Comparison of ENCODE assay signal across 17 cellular contexts in the genomic region with DNA sequence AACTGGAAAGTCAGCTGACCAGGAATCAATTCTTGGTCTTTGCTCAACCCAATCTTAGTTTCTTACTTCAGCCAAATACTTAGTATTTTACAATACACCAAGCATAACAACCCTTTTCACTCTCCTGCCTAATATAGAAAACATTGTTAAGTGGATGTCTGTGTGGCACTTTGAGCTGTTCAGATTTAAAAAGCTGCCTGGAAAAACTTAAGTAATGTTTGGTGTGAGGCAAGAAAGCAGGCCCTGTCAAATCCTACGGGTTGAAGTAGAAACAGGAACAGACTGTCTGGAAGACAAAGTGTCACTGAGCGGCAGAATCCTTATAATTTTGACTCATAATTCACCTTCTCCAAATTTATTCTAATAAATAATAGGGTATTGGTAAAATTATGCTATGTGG. TPM values are rescaled to one million over a fixed set of nuclear protein-coding genes. Genes with fewer than 3 reads are reported as not detected.
DNase-seq lines count a peak whose midpoint lies in the region; ATAC-seq and TF ChIP-seq lines count a peak whose summit lies in the region.
"Had no signal": no experiment of that assay in that cellular context is flagged by ENCODE, and none has a peak within 500 bp of the region (broad histone marks: within the 10 kb centered on the region; RNA-seq: fewer than 3 reads in every experiment).

No MANE protein-coding gene starts in this region.

- H2AFZ ChIP-seq in SU-DHL-6 (ENCODE audit: low read depth, low read length, severe bottlenecking), result peak overlapping the region; percentile 48

- peaks cover 42% of the 10 kb centered on the region for H3K4me1 ChIP-seq in cardiac muscle cell (ENCODE audit: low read depth)
- peaks cover 4% of the 10 kb centered on the region for H3K4me1 ChIP-seq in left ventricle myocardium inferior
- peaks cover 0 to 8% (median 0%) of the 10 kb centered on the region in 3 donors for H3K4me1 ChIP-seq in gastroesophageal sphincter
- H3K4me1 ChIP-seq in thoracic aorta (ENCODE audit: control insufficient read depth in 1 of 2, low read depth in 2 of 2), result peaks cover 5 to 30% of the 10 kb centered on the region in 2 donors
- H3K4me1 ChIP-seq: BLaER1 treated with 17β-estradiol and CSF1 and Interleukin-3, amounts not matched to agents 10 nM and 100 nM had no signal

- no peak overlapping the region for H3K9ac ChIP-seq in SU-DHL-6 (ENCODE audit: low read length)
- H3K9ac ChIP-seq: BLaER1 treated with 17β-estradiol and CSF1 and Interleukin-3, amounts not matched to agents 10 nM and 100 nM had no signal

- no peaks in the 10 kb centered on the region for H3K79me2 ChIP-seq in SU-DHL-6 (ENCODE audit: insufficient read depth, low read length)

- no peak overlapping the region for H3K4me2 ChIP-seq in SU-DHL-6 (ENCODE audit: low read depth, low read length, poor library complexity, severe bottlenecking)
- H3K4me2 ChIP-seq: BLaER1 treated with 17β-estradiol and CSF1 and Interleukin-3, amounts not matched to agents 10 nM and 100 nM had no signal

- 31 to 47% methylated on average over 2 of the region's 2 CpGs for WGBS in gastroesophageal sphincter (ENCODE audit: low coverage in 1 of 2), 2 donors

- H3K9me2 ChIP-seq in SU-DHL-6 (replicated peaks; ENCODE audit: insufficient read depth, low read length), result no peaks in the 10 kb centered on the region

- DNase-seq in cardiac muscle cell (ENCODE audit: low read depth in 1 of 2, low spot score in 1 of 2) (peak in 1 of 2 donors; percentile 76), left ventricle myocardium inferior (no peak), thoracic aorta (ENCODE audit: low spot score) (no peak)
- DNase-seq: Calu3; CD8-positive, alpha-beta T cell; DMS 273 treated with DMSO at 0.1 percent for 48 hours; DMS53; DND-41; EL; H9 had no signal

- H3K36me3 ChIP-seq in cardiac muscle cell (no peaks in the 10 kb centered on the region), left ventricle myocardium inferior (peaks cover 4% of the 10 kb centered on the region), SU-DHL-6 (ENCODE audit: low read length) (no peaks in the 10 kb centered on the region), gastroesophageal sphincter (peaks cover 0 to 13% of the 10 kb centered on the region in 2 donors), thoracic aorta (no peaks in the 10 kb centered on the region)
- H3K36me3 ChIP-seq: BLaER1 treated with 17β-estradiol and CSF1 and Interleukin-3, amounts not matched to agents 10 nM and 100 nM had no signal

- H3K27me3 ChIP-seq in cardiac muscle cell, result no peaks in the 10 kb centered on the region
- no peaks in the 10 kb centered on the region for H3K27me3 ChIP-seq in left ventricle myocardium inferior (ENCODE audit: low read depth)
- H3K27me3 ChIP-seq in SU-DHL-6 (ENCODE audit: low read length), result no peaks in the 10 kb centered on the region
- H3K27me3 ChIP-seq in gastroesophageal sphincter, result no peaks in the 10 kb centered on the region
- no peaks in the 10 kb centered on the region for H3K27me3 ChIP-seq in thoracic aorta (replicated peaks; ENCODE audit: insufficient read depth)
- H3K27me3 ChIP-seq: BLaER1 treated with 17β-estradiol and CSF1 and Interleukin-3, amounts not matched to agents 10 nM and 100 nM had no signal

- TF ChIP-seq CTCF in cardiac muscle cell (IDR thresholded peaks at IDR 0.05; ENCODE audit: low read depth, low read length) (no peak), left ventricle myocardium inferior (IDR thresholded peaks at IDR 0.05; ENCODE audit: borderline replicate concordance) (no peak), SU-DHL-6 (IDR thresholded peaks at IDR 0.05; ENCODE audit: insufficient read depth, low read length, poor library complexity, severe bottlenecking) (no peak), gastroesophageal sphincter (IDR thresholded peaks at IDR 0.05) (no peak), thoracic aorta (IDR thresholded peaks at IDR 0.05) (no peak)

- intact Hi-C loops in left ventricle myocardium inferior (cut with micrococcal nuclease), result no loop called here

- H3K9me3 ChIP-seq in cardiac muscle cell (ENCODE audit: low read depth) (no peaks in the 10 kb centered on the region), left ventricle myocardium inferior (replicated peaks) (no peaks in the 10 kb centered on the region), SU-DHL-6 (ENCODE audit: insufficient read depth, low read length) (no peaks in the 10 kb centered on the region), gastroesophageal sphincter (no peaks in the 10 kb centered on the region), thoracic aorta (no peaks in the 10 kb centered on the region)

- no peaks in the 10 kb centered on the region for H4K20me1 ChIP-seq in SU-DHL-6 (ENCODE audit: low read depth, low read length)
- H4K20me1 ChIP-seq: BLaER1 treated with 17β-estradiol and CSF1 and Interleukin-3, amounts not matched to agents 10 nM and 100 nM had no signal

- TF ChIP-seq POLR2A in gastroesophageal sphincter (IDR thresholded peaks at IDR 0.05), result no peak

- no peaks in the 10 kb centered on the region for H3F3A ChIP-seq in SU-DHL-6 (ENCODE audit: insufficient read depth)

- no peak overlapping the region for H3K4me3 ChIP-seq in cardiac muscle cell
- no peak overlapping the region for H3K4me3 ChIP-seq in left ventricle myocardium inferior
- no peak overlapping the region for H3K4me3 ChIP-seq in SU-DHL-6 (ENCODE audit: insufficient read depth, low read length, poor library complexity, severe bottlenecking)
- no peak overlapping the region for H3K4me3 ChIP-seq in gastroesophageal sphincter
- H3K4me3 ChIP-seq in thoracic aorta, result no peak overlapping the region
- H3K4me3 ChIP-seq: BLaER1 treated with 17β-estradiol and CSF1 and Interleukin-3, amounts not matched to agents 10 nM and 100 nM; GM12878 had no signal

- no peak for TF ChIP-seq EP300 in gastroesophageal sphincter (IDR thresholded peaks at IDR 0.05)

- ATAC-seq in gastroesophageal sphincter (peak; percentile 60), thoracic aorta (ENCODE audit: insufficient number of reproducible peaks, low FRiP score, low read depth) (no peak), HG02852 (IDR thresholded peaks at IDR 0.05; ENCODE audit: unreplicated experiment) (no peak), GM21723 (IDR thresholded peaks at IDR 0.05; ENCODE audit: unreplicated experiment) (no peak)
- ATAC-seq: CD8-positive, alpha-beta T cell; GM12878 had no signal

- H3K27ac ChIP-seq in cardiac muscle cell, result peak overlapping the region; percentile 89
- no peak overlapping the region for H3K27ac ChIP-seq in left ventricle myocardium inferior (replicated peaks)
- no peak overlapping the region for H3K27ac ChIP-seq in SU-DHL-6 (ENCODE audit: low read depth, low read length)
- peak overlapping the region in 3 of 4 donors; percentile 42 to 58 (median 57) for H3K27ac ChIP-seq in gastroesophageal sphincter
- peak overlapping the region; percentile 33 to 69 for H3K27ac ChIP-seq in thoracic aorta
- H3K27ac ChIP-seq: BLaER1 treated with 17β-estradiol and CSF1 and Interleukin-3, amounts not matched to agents 10 nM and 100 nM had no signal

RNA-seq across cellular contexts. Expression of a gene that starts 37.1 kb away (rescaled TPM):
- total RNA-seq in cardiac muscle cell (9.6 and 12.3 TPM in 2 replicates), left ventricle myocardium inferior (2.2 TPM), gastroesophageal sphincter (10 to 100 TPM in 3 of 4 donors, 1 to 10 TPM in 1; 8.5 to 88.4 (median 18.6) TPM), thoracic aorta (100 to 1,000 TPM; 140 to 203 TPM)
- 23.9 and 26.6 TPM in 2 replicates for polyA plus RNA-seq in cardiac muscle cell
- total RNA-seq: B cell; CD8-positive, alpha-beta T cell; GM12878 had no signal

Comparison
In these comparisons a context has a peak if more than half of its experiments do, and no peak if none do; other contexts are left out.
1. H3K27ac ChIP-seq: peak in cardiac muscle cell (single experiment), gastroesophageal sphincter (3 of 4) and thoracic aorta (2 of 2); none in left ventricle myocardium inferior (single experiment) and SU-DHL-6 (single experiment).